22 cellular contexts compared by ENCODE assay signal in the genomic region with DNA sequence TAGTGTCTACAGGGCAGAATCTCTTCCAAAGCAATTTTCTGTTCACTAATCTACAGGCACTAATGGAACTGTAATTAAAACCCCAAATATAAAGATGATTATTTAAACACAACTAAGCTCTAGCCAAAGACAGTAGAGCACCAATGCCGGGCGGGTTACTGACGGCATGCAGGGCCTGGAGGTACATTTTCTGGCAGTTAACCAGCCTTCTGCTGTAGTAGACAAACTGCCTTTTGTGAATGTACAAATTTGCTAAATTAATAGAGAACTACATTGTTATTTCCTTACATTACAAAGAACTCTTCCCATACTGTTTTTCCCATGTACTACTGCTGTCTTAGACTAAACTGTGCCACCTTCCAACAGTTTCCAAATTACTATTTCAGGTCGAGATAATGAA.
"Had no signal": no experiment of that assay in that cellular context is flagged by ENCODE, and none has a peak within 500 bp of the region (broad histone marks: within the 10 kb centered on the region; RNA-seq: fewer than 3 reads in every experiment).

No MANE protein-coding gene starts in this region.

- ATAC-seq: activated T-cell treated with anti-CD3 and anti-CD28 coated beads, Interleukin-2, amount 50 U/mL, for 4 hours; left cardiac atrium; lower lobe of right lung; natural killer cell treated with Interleukin-12 subunit alpha and Interleukin-12 subunit beta and Interleukin-15 and Interleukin-18, amount 100 ng/mL, for 72 hours; T-cell; upper lobe of right lung had no signal

- H3K36me3 ChIP-seq: adrenal gland had no signal

- H3K4me1 ChIP-seq: sigmoid colon had no signal

- H3K9me3 Mint-ChIP-seq: activated CD4-positive, alpha-beta T cell treated with anti-CD3 and anti-CD28 coated beads, Interleukin-2, amount 10 ng/mL, durations not matched to agents 7 days and 5 days; activated T-cell treated with anti-CD3 and anti-CD28 coated beads, Interleukin-2, amount 50 U/mL, for 4 hours; mesothelial cell of epicardium; natural killer cell treated with Interleukin-12 subunit alpha and Interleukin-12 subunit beta and Interleukin-15 and Interleukin-18, amount 100 ng/mL, for 72 hours; T-cell had no signal

- DNase-seq: activated CD4-positive, alpha-beta T cell treated with anti-CD3 and anti-CD28 coated beads, Interleukin-2, amount 10 ng/mL, durations not matched to agents 7 days and 5 days; activated CD8-positive, alpha-beta memory T cell treated with anti-CD3 and anti-CD28 coated beads, Interleukin-2, amount 50 U/mL, for 4 hours; activated effector memory CD4-positive, alpha-beta T cell treated with anti-CD3 and anti-CD28 coated beads, Interleukin-2, amount 50 U/mL, for 16 hours; activated naive CD4-positive, alpha-beta T cell treated with anti-CD3 and anti-CD28 coated beads, Interleukin-2, amount 50 U/mL, for 16 hours; activated T-cell treated with anti-CD3 and anti-CD28 coated beads, Interleukin-2, amount 50 U/mL, for 4 hours; adrenal gland; effector memory CD4-positive, alpha-beta T cell; esophagus squamous epithelium; left cardiac atrium; lower lobe of right lung; sigmoid colon; stimulated activated CD4-positive, alpha-beta T cell treated with anti-CD3 and anti-CD28 coated beads, Interleukin-4, amount 100 ng/mL, for 24 hours; stimulated activated naive CD4-positive, alpha-beta T cell; T-cell; T1000; upper lobe of right lung had no signal

- H3K27me3 Mint-ChIP-seq: activated CD4-positive, alpha-beta T cell treated with anti-CD3 and anti-CD28 coated beads, Interleukin-2, amount 10 ng/mL, durations not matched to agents 7 days and 5 days; natural killer cell treated with Interleukin-12 subunit alpha and Interleukin-12 subunit beta and Interleukin-15 and Interleukin-18, amount 100 ng/mL, for 72 hours; T-cell had no signal

- FAIRE-seq: astrocyte, bronchial epithelial cell, islet of Langerhans had no signal

- H3K27me3 ChIP-seq: adrenal gland, esophagus squamous epithelium, hepatocyte, sigmoid colon, upper lobe of right lung had no signal

- H3K27ac ChIP-seq: esophagus squamous epithelium, hepatocyte, lower lobe of right lung, sigmoid colon, upper lobe of right lung had no signal

- H3K27ac Mint-ChIP-seq: mesothelial cell of epicardium had no signal

- H3K9me3 ChIP-seq: adrenal gland, esophagus squamous epithelium, lower lobe of right lung, sigmoid colon, upper lobe of right lung had no signal

- H3K4me2 ChIP-seq: hepatocyte had no signal

- H3K4me3 ChIP-seq: adrenal gland, esophagus squamous epithelium, hepatocyte, lower lobe of right lung, sigmoid colon, upper lobe of right lung had no signal

- H3K4me3 Mint-ChIP-seq: activated CD4-positive, alpha-beta T cell treated with anti-CD3 and anti-CD28 coated beads, Interleukin-2, amount 10 ng/mL, durations not matched to agents 7 days and 5 days; activated T-cell treated with anti-CD3 and anti-CD28 coated beads, Interleukin-2, amount 50 U/mL, for 4 hours; mesothelial cell of epicardium; natural killer cell treated with Interleukin-12 subunit alpha and Interleukin-12 subunit beta and Interleukin-15 and Interleukin-18, amount 100 ng/mL, for 72 hours; T-cell had no signal
